ENCODE assay signal across 10 cellular contexts in genomic region chr3:481680-482079, GRCh38.
A peak's percentile ranks its signal among the peaks of the same experiment; 100 is the strongest.
DNase-seq lines count a peak whose midpoint lies in the region; ATAC-seq, FAIRE-seq and TF ChIP-seq lines count a peak whose summit lies in the region.
"Had no signal": no experiment of that assay in that cellular context is flagged by ENCODE, and none has a peak within 500 bp of the region (broad histone marks: within the 10 kb centered on the region; RNA-seq: fewer than 3 reads in every experiment).

No MANE protein-coding gene starts in this region.

- peaks cover 2% of the 10 kb centered on the region; the same call in 1 of the 2 replicates for H3K9me3 ChIP-seq in Loucy (ENCODE audit: insufficient read depth, low read depth, low read length)

- no peak overlapping the region for H3K4me2 ChIP-seq in Loucy (ENCODE audit: low read depth, low read length, poor library complexity, severe bottlenecking)

- no peaks in the 10 kb centered on the region for H3K27me3 ChIP-seq in Loucy (ENCODE audit: insufficient read depth, low read length, poor library complexity, severe bottlenecking)

- no peaks in the 10 kb centered on the region for H3K79me2 ChIP-seq in Loucy (ENCODE audit: insufficient read depth, low read length)

- H3K36me3 ChIP-seq in Loucy (ENCODE audit: insufficient read depth, low read length), result no peaks in the 10 kb centered on the region

- no peak overlapping the region for H3K9ac ChIP-seq in Loucy (ENCODE audit: low read depth, low read length, poor library complexity, severe bottlenecking)

- H3K4me1 ChIP-seq in Loucy (ENCODE audit: insufficient read depth, low read length, poor library complexity, severe bottlenecking), result no peaks in the 10 kb centered on the region

- H3F3A ChIP-seq in Loucy (ENCODE audit: low read depth), result no peaks in the 10 kb centered on the region

- peak; percentile 27 for DNase-seq in D341Med (ENCODE audit: low spot score)
- no peak for DNase-seq in fibroblast of villous mesenchyme (ENCODE audit: low read depth)
- DNase-seq in urothelium cell line (ENCODE audit: low spot score), result no peak
- DNase-seq in NCI-H446 treated with DMSO at 0.1 percent for 48 hours (lab: John Stamatoyannopoulos, UW), result no peak
- DNase-seq in NCI-H187 (lab: John Stamatoyannopoulos, UW), result no peak
- DNase-seq: activated T-cell treated with anti-CD3 and anti-CD28 coated beads, Interleukin-2, amount 50 U/mL, for 24 hours had no signal

- H4K20me1 ChIP-seq in Loucy (ENCODE audit: insufficient read depth, low read length, poor library complexity, severe bottlenecking), result no peaks in the 10 kb centered on the region

- H3K9me2 ChIP-seq in Loucy (replicated peaks; ENCODE audit: low read depth, low read length), result no peaks in the 10 kb centered on the region

- peak; percentile 56 for ATAC-seq in GM18907 (IDR thresholded peaks at IDR 0.05; ENCODE audit: unreplicated experiment)
- ATAC-seq in HG02610 (IDR thresholded peaks at IDR 0.05; ENCODE audit: unreplicated experiment), result no peak

- TF ChIP-seq CTCF in Loucy (conservative IDR thresholded peaks at IDR 0.05; ENCODE audit: low read length) (peak; percentile 45), fibroblast of villous mesenchyme (IDR thresholded peaks at IDR 0.05; ENCODE audit: insufficient read depth, low read depth, low read length) (peak; percentile 13)

- H2AFZ ChIP-seq in Loucy (ENCODE audit: low read length), result no peak overlapping the region

- H3K4me3 ChIP-seq in Loucy (ENCODE audit: low read length, poor library complexity, severe bottlenecking), result no peak overlapping the region
- H3K4me3 ChIP-seq in fibroblast of villous mesenchyme (ENCODE audit: low read depth, low read length), result no peak overlapping the region

- FAIRE-seq in urothelium cell line (lab: Jason Lieb, UNC), result no peak
- FAIRE-seq: G401.6 had no signal
